ENCODE assay signal across 10 cellular contexts in the genomic region with DNA sequence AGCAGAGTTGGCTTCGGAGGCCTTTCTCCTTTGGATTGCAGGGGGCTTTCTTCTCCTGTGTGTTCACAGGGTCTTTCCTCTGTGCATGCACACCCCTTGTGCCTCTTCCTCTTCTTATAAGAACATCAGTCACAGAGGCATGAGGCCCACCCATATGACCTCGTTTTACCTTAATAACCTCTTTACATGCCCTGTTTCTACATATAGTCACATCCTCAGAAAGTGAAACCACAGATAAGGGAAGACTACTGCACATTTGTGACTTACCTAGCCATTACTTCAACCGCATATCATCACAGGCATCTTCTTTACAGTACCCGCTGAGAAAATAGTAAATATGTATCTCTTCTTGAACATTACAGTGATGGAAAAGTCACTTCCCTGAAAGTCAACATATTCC.
DNase-seq lines count a peak whose midpoint lies in the region; ATAC-seq lines count a peak whose summit lies in the region.
"Had no signal": no experiment of that assay in that cellular context is flagged by ENCODE, and none has a peak within 500 bp of the region (broad histone marks: within the 10 kb centered on the region; RNA-seq: fewer than 3 reads in every experiment).

No MANE protein-coding gene starts in this region.

- DNase-seq in central memory CD4-positive, alpha-beta T cell: peak; percentile 2
- DNase-seq in dermis blood vessel endothelial cell (no peak), iPS-NIHi7 (ENCODE audit: extremely low spot score) (no peak), NCI-H2081 (lab: John Stamatoyannopoulos, UW) (no peak)
- DNase-seq: activated naive CD4-positive, alpha-beta T cell; H7; SHP77 had no signal

- peak; percentile 54 for ATAC-seq in GM18502 (IDR thresholded peaks at IDR 0.05; ENCODE audit: poor library complexity, unreplicated experiment)
- peak; percentile 54 for ATAC-seq in GM19438 (IDR thresholded peaks at IDR 0.05; ENCODE audit: low read depth, unreplicated experiment)
- peak; percentile 83 for ATAC-seq in HG03175 (IDR thresholded peaks at IDR 0.05; ENCODE audit: unreplicated experiment)
